ENCODE assay signal across 18 cellular contexts in genomic region chr2:38448692-38449405, GRCh38.
DNase-seq lines count a peak whose midpoint lies in the region; ATAC-seq and TF ChIP-seq lines count a peak whose summit lies in the region.
"Had no signal": no experiment of that assay in that cellular context is flagged by ENCODE, and none has a peak within 500 bp of the region (broad histone marks: within the 10 kb centered on the region; RNA-seq: fewer than 3 reads in every experiment).

No MANE protein-coding gene starts in this region.

- no peak overlapping the region for H3K27ac Mint-ChIP-seq in activated naive CD4-positive, alpha-beta T cell treated with anti-CD3 and anti-CD28 coated beads, Interleukin-2, amount 50 U/mL, for 72 hours

- no peaks in the 10 kb centered on the region for H3K79me2 ChIP-seq in mammary epithelial cell (ENCODE audit: insufficient read depth, low read length)

- H2AFZ ChIP-seq in mammary epithelial cell (ENCODE audit: low read depth, low read length), result peak overlapping the region; percentile 63

- H3K36me3 ChIP-seq in mammary epithelial cell (ENCODE audit: insufficient read depth, low read length), result no peaks in the 10 kb centered on the region
- no peaks in the 10 kb centered on the region for H3K36me3 ChIP-seq in esophagus squamous epithelium
- no peaks in the 10 kb centered on the region for H3K36me3 ChIP-seq in stomach smooth muscle (ENCODE audit: control insufficient read depth in 2 of 2, insufficient read depth in 2 of 2, low read length in 2 of 2)

- H3K9me3 Mint-ChIP-seq in activated naive CD4-positive, alpha-beta T cell treated with anti-CD3 and anti-CD28 coated beads, Interleukin-2, amount 50 U/mL, for 72 hours, result no peaks in the 10 kb centered on the region

- H3K27ac ChIP-seq in mammary epithelial cell (ENCODE audit: insufficient read depth, low read depth, low read length), result no peak overlapping the region
- peak overlapping the region; percentile 74 to 86 (median 80) for H3K27ac ChIP-seq in esophagus squamous epithelium
- H3K27ac ChIP-seq in stomach smooth muscle (ENCODE audit: low read length), result peak overlapping the region; percentile 60

- dilution Hi-C loops in mammary epithelial cell (cut with HindIII; ENCODE audit: low sequenced_read_pairs), result loop anchor here (5.0 kb wide), 1 partner anchor 72 kb away; the partner anchor contains the start of gene ATL2

- H3K4me1 ChIP-seq in mammary epithelial cell (ENCODE audit: insufficient read depth, low read length) (peaks cover 49% of the 10 kb centered on the region), esophagus squamous epithelium (peaks cover 8 to 72% (median 27%) of the 10 kb centered on the region in 3 donors), stomach smooth muscle (ENCODE audit: control insufficient read depth, insufficient read depth, low read length) (peaks cover 27% of the 10 kb centered on the region)

- no peak for TF ChIP-seq CTCF in mammary epithelial cell (conservative IDR thresholded peaks at IDR 0.05 in 1 of 2, IDR thresholded peaks at IDR 0.05 in 1 of 2; ENCODE audit: extremely low read depth in 1 of 2, insufficient read depth in 1 of 2, low read depth in 1 of 2, low read length in 2 of 2)
- TF ChIP-seq CTCF in esophagus squamous epithelium (IDR thresholded peaks at IDR 0.05), result no peak

- 65% methylated on average over 6 of the region's 6 CpGs for WGBS in mammary epithelial cell (ENCODE audit: low coverage, missing lambda C conversion rate)
- 57 to 79% methylated on average over 6 of the region's 6 CpGs for WGBS in esophagus squamous epithelium, 2 donors

- no peaks in the 10 kb centered on the region for H3K36me3 Mint-ChIP-seq in activated naive CD4-positive, alpha-beta T cell treated with anti-CD3 and anti-CD28 coated beads, Interleukin-2, amount 50 U/mL, for 72 hours
- H3K36me3 Mint-ChIP-seq: CD14-positive monocyte had no signal

- ATAC-seq in activated naive CD4-positive, alpha-beta T cell treated with anti-CD3 and anti-CD28 coated beads, Interleukin-2, amount 50 U/mL, for 72 hours, result no peak
- ATAC-seq in GM19452 (IDR thresholded peaks at IDR 0.05; ENCODE audit: unreplicated experiment), result no peak
- ATAC-seq: SK-N-SH treated with all-trans-retinoic acid at 6 μM for 48 hours had no signal

- DNase-seq in DMS79 treated with DMSO at 0.1 percent for 48 hours (lab: John Stamatoyannopoulos, UW), result peak; percentile 13
- DNase-seq in DMS79 (lab: John Stamatoyannopoulos, UW), result no peak
- peak; percentile 69 for DNase-seq in mammary epithelial cell
- no peak for DNase-seq in esophagus squamous epithelium (lab: John Stamatoyannopoulos, UW)
- DNase-seq in activated naive CD4-positive, alpha-beta T cell treated with anti-CD3 and anti-CD28 coated beads, Interleukin-2, amount 50 U/mL, for 72 hours (ENCODE audit: low spot score in 2 of 2), result no peak
- DNase-seq in GF-D8 (lab: John Stamatoyannopoulos, UW), result no peak
- DNase-seq: 8988T, DMS153, EL, KBM-7, NCI-H1417, NCI-H187, NCI-H446, SHP77 treated with DMSO at 0.1 percent for 48 hours had no signal

- CTCF ChIA-PET in mammary epithelial cell (lab: Charles Lee; ENCODE audit: low non-redundant PET), result interaction anchor here (0.6 kb wide), 2 partner anchors 16 to 891 kb away, joined by 4 to 5 read pairs; no protein-coding TSS in a partner anchor

- no TSS peak for BruUV-seq in mammary epithelial cell (replicated peaks; lab: Mats Ljungman, UMichigan)

- no peaks in the 10 kb centered on the region for H3K9me3 ChIP-seq in mammary epithelial cell (replicated peaks; ENCODE audit: insufficient read depth, low read length)
- H3K9me3 ChIP-seq in esophagus squamous epithelium, result no peaks in the 10 kb centered on the region
- H3K9me3 ChIP-seq in stomach smooth muscle (ENCODE audit: control insufficient read depth in 2 of 2, low read length in 2 of 2), result no peaks in the 10 kb centered on the region

- in situ Hi-C loops in mammary epithelial cell (cut with MboI; ENCODE audit: low sequenced_read_pairs in 2 of 2), result no loop called here

- H3K27me3 ChIP-seq in mammary epithelial cell (ENCODE audit: insufficient read depth, low read length) (no peaks in the 10 kb centered on the region), esophagus squamous epithelium (no peaks in the 10 kb centered on the region), stomach smooth muscle (ENCODE audit: control insufficient read depth in 1 of 2, insufficient read depth in 2 of 2, low read length in 2 of 2) (no peaks in the 10 kb centered on the region)

- H3K4me2 ChIP-seq in mammary epithelial cell (ENCODE audit: insufficient read depth, low read depth, low read length), result peak overlapping the region; percentile 2

- H4K20me1 ChIP-seq in mammary epithelial cell (ENCODE audit: insufficient read depth, low read length), result no peaks in the 10 kb centered on the region

- H3K9ac ChIP-seq in mammary epithelial cell (ENCODE audit: insufficient read depth, low read length), result no peak overlapping the region
- H3K9ac ChIP-seq in stomach smooth muscle (ENCODE audit: low read length in 2 of 2), result no peak overlapping the region

- no peak for TF ChIP-seq POLR2A in esophagus squamous epithelium (IDR thresholded peaks at IDR 0.05)

- no peak overlapping the region for H3K4me3 ChIP-seq in mammary epithelial cell (replicated peaks in 1 of 3; ENCODE audit: insufficient read depth in 1 of 3, low read depth in 2 of 3, low read length in 3 of 3)
- H3K4me3 ChIP-seq in esophagus squamous epithelium, result no peak overlapping the region
- no peak overlapping the region for H3K4me3 ChIP-seq in stomach smooth muscle (ENCODE audit: low read length in 2 of 2)

- intact Hi-C loops in mammary epithelial cell (cut with micrococcal nuclease), result loop anchor here (5.0 kb wide), 1 partner anchor 52 kb away; no protein-coding TSS in a partner anchor
- intact Hi-C loops in esophagus squamous epithelium (cut with DNase I), result loop anchor here (10.0 kb wide), 1 partner anchor 74 kb away; the partner anchor contains the start of gene ATL2

Comparison
In these comparisons a context has a peak if more than half of its experiments do, and no peak if none do; other contexts are left out.
1. DNase-seq: peak in DMS79 treated with DMSO at 0.1 percent for 48 hours (single experiment) and mammary epithelial cell (single experiment); none in DMS79 (single experiment), esophagus squamous epithelium (single experiment), activated naive CD4-positive, alpha-beta T cell treated with anti-CD3 and anti-CD28 coated beads, Interleukin-2, amount 50 U/mL, for 72 hours (0 of 2) and GF-D8 (single experiment).